In the genomic region with DNA sequence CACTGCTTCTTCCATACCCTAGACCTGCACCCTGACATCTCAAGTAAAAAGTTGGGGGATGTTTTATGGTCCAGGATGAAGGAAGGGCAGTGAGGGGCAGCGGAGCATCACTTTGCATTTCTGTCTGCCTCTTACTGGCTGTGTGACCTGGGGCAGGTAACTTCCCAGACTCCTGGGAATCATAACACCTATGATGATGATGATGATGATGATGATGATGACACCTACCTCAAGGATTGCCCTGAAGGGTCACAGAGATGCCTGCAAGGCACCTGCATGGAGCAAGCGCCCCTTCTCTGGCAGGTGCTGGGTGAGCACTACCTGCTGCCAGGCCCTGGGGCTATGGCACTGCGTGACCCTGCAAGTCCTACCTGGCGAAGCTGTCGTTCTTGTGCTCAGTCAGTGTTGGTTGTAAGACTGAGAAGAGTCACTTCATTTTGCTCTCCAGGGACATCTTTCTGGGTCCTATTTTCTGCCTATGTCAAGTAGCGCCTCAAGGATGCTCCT, we compare ENCODE assay signal across 31 cellular contexts. TPM values are rescaled to one million over a fixed set of nuclear protein-coding genes. Genes with fewer than 3 reads are reported as not detected.
"Had no signal": no experiment of that assay in that cellular context is flagged by ENCODE, and none has a peak within 500 bp of the region (broad histone marks: within the 10 kb centered on the region; RNA-seq: fewer than 3 reads in every experiment).

No MANE protein-coding gene starts in this region.

- DNase-seq: activated CD4-positive, alpha-beta memory T cell treated with anti-CD3 and anti-CD28 coated beads for 36 hours; activated CD4-positive, alpha-beta T cell treated with anti-CD3 and anti-CD28 coated beads for 36 hours; activated CD4-positive, alpha-beta T cell treated with anti-CD3 and anti-CD28 coated beads, Interleukin-2, amount 10 ng/mL, durations not matched to agents 24 days and 14 days; activated CD4-positive, CD25-positive, alpha-beta regulatory T cell; activated CD4-positive, CD25-positive, alpha-beta regulatory T cell treated with anti-CD3 and anti-CD28 coated beads, Interleukin-2, amount 50 U/mL, for 72 hours; activated CD8-positive, alpha-beta memory T cell treated with anti-CD3 and anti-CD28 coated beads, Interleukin-2, amount 10 ng/mL, durations not matched to agents 7 days and 5 days; activated CD8-positive, alpha-beta memory T cell treated with anti-CD3 and anti-CD28 coated beads, Interleukin-2, amount 50 U/mL, for 4 hours; activated CD8-positive, alpha-beta T cell treated with anti-CD3 and anti-CD28 coated beads, Interleukin-2, amount 10 ng/mL, durations not matched to agents 7 days and 5 days; activated effector memory CD4-positive, alpha-beta T cell treated with anti-CD3 and anti-CD28 coated beads, Interleukin-2, amount 50 U/mL, for 16 hours; activated naive CD4-positive, alpha-beta T cell treated with anti-CD3 and anti-CD28 coated beads for 36 hours; activated naive CD8-positive, alpha-beta T cell treated with anti-CD3 and anti-CD28 coated beads for 36 hours; activated naive CD8-positive, alpha-beta T cell treated with anti-CD3 and anti-CD28 coated beads, Interleukin-2, amount 50 U/mL, for 24 hours; activated T-cell treated with anti-CD3 and anti-CD28 coated beads, Interleukin-2, amount 50 U/mL, for 1 hour; activated T-cell treated with anti-CD3 and anti-CD28 coated beads, Interleukin-2, amount 50 U/mL, for 48 hours; adrenal gland; body of pancreas; caudate nucleus; colonic mucosa; effector memory CD4-positive, alpha-beta T cell; erythroblast; foreskin keratinocyte; gastrocnemius medialis; glutamatergic neuron; T-helper 2 cell had no signal

- H3K4me1 ChIP-seq: colonic mucosa, foreskin keratinocyte had no signal

- H3K9me3 ChIP-seq: adrenal gland, body of pancreas, colonic mucosa, esophagus muscularis mucosa, gastrocnemius medialis had no signal

- H3K27ac ChIP-seq: adrenal gland, body of pancreas, colonic mucosa, esophagus muscularis mucosa, foreskin keratinocyte had no signal

- H3K4me3 ChIP-seq: adrenal gland, body of pancreas, colonic mucosa, esophagus muscularis mucosa, gastrocnemius medialis had no signal

- H3K27me3 ChIP-seq: body of pancreas, gastrocnemius medialis had no signal

- H3K36me3 ChIP-seq: adrenal gland, colonic mucosa, esophagus muscularis mucosa, gastrocnemius medialis had no signal

- ATAC-seq: activated CD4-positive, alpha-beta T cell treated with anti-CD3 and anti-CD28 coated beads for 36 hours; activated CD8-positive, alpha-beta memory T cell treated with anti-CD3 and anti-CD28 coated beads, Interleukin-2, amount 10 ng/mL, durations not matched to agents 7 days and 5 days; activated CD8-positive, alpha-beta T cell treated with anti-CD3 and anti-CD28 coated beads, Interleukin-2, amount 10 ng/mL, durations not matched to agents 7 days and 5 days; activated naive CD8-positive, alpha-beta T cell treated with anti-CD3 and anti-CD28 coated beads, Interleukin-2, amount 50 U/mL, for 24 hours; body of pancreas; foreskin keratinocyte; gastrocnemius medialis had no signal

RNA-seq across cellular contexts. Expression of a gene that starts 46.2 kb away (rescaled TPM):
- total RNA-seq: activated CD4-positive, alpha-beta memory T cell treated with anti-CD3 and anti-CD28 coated beads for 36 hours; activated CD4-positive, alpha-beta T cell treated with anti-CD3 and anti-CD28 coated beads for 36 hours; activated CD4-positive, alpha-beta T cell treated with anti-CD3 and anti-CD28 coated beads, Interleukin-2, amount 10 ng/mL, durations not matched to agents 24 days and 14 days; activated CD8-positive, alpha-beta memory T cell treated with anti-CD3 and anti-CD28 coated beads for 36 hours; activated CD8-positive, alpha-beta memory T cell treated with anti-CD3 and anti-CD28 coated beads, Interleukin-2, amount 10 ng/mL, durations not matched to agents 7 days and 5 days; activated CD8-positive, alpha-beta T cell treated with anti-CD3 and anti-CD28 coated beads, Interleukin-2, amount 10 ng/mL, durations not matched to agents 7 days and 5 days; activated naive CD4-positive, alpha-beta T cell treated with anti-CD3 and anti-CD28 coated beads for 36 hours; activated naive CD8-positive, alpha-beta T cell treated with anti-CD3 and anti-CD28 coated beads for 36 hours; activated T-helper 1 cell treated with anti-CD3 and anti-CD28 coated beads, Interleukin-12 subunit alpha, Interleukin-12 subunit beta, Interleukin-2, Interleukin-4 antibody, amounts not matched to agents 30 ng/mL and 10 ng/mL and 1 ng/mL, durations not matched to agents 14 hours and 24 hours and 36 hours; activated T-helper 2 cell treated with anti-CD3 and anti-CD28 coated beads, Interferon-gamma antibody, Interleukin-2, Interleukin-4, amounts not matched to agents 10 μg/mL and 5 μg/mL and 100 μg/mL, durations not matched to agents 14 hours and 24 hours and 36 hours; adrenal gland; aorta; body of pancreas; colonic mucosa; dermis microvascular lymphatic vessel endothelial cell; esophagus muscularis mucosa; foreskin keratinocyte; gastrocnemius medialis; T-helper 1 cell treated with Interleukin-12 subunit alpha and Interleukin-12 subunit beta and Interleukin-4 antibody, amounts not matched to agents 30 ng/mL and 1 ng/mL, for 36 hours had no signal
- polyA plus RNA-seq: adrenal gland, aorta, foreskin keratinocyte had no signal

RNA-seq across cellular contexts. Expression of a gene that starts 58.5 kb away (rescaled TPM):
- total RNA-seq: dermis microvascular lymphatic vessel endothelial cell had no signal
